26 cellular contexts compared by ENCODE assay signal in the genomic region with DNA sequence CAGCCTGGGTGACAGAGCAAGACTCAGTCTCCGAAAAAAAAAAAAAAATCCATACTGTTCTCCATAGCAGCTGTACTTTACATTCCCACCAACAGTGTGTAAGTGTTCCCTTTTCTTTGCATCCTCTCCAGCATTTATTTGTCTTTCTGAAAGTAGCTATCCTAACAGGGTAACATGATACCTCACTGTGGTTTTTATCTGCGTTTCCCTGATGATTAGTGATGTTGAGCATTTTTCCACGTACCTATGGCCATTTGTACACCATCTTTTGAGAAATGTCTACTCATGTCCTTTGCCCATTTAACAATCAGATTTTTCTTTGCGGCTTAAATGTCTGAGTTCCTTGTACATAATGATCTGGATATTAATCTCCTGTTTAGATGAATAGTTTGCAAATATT.
DNase-seq lines count a peak whose midpoint lies in the region; ATAC-seq and TF ChIP-seq lines count a peak whose summit lies in the region.
"Had no signal": no experiment of that assay in that cellular context is flagged by ENCODE, and none has a peak within 500 bp of the region (broad histone marks: within the 10 kb centered on the region; RNA-seq: fewer than 3 reads in every experiment).

No MANE protein-coding gene starts in this region.

- peaks cover 3% of the 10 kb centered on the region for H3K4me1 Mint-ChIP-seq in T-helper 2 cell treated with Interferon-gamma antibody and Interleukin-4, amounts not matched to agents 5 μg/mL and 100 μg/mL, for 36 hours (ENCODE audit: low read depth)
- H3K4me1 Mint-ChIP-seq: T-helper 17 cell had no signal

- H3K36me3 Mint-ChIP-seq in T-helper 2 cell treated with Interferon-gamma antibody and Interleukin-4, amounts not matched to agents 5 μg/mL and 100 μg/mL, for 36 hours (ENCODE audit: low read depth), result peaks cover 75% of the 10 kb centered on the region

- TF ChIP-seq CTCF in astrocyte of the spinal cord (IDR thresholded peaks at IDR 0.05; ENCODE audit: low read depth, low read length), result no peak

- no peak overlapping the region for H3K27ac Mint-ChIP-seq in T-helper 2 cell treated with Interferon-gamma antibody and Interleukin-4, amounts not matched to agents 5 μg/mL and 100 μg/mL, for 36 hours
- H3K27ac Mint-ChIP-seq: CD4-positive, alpha-beta memory T cell; IgD-negative memory B cell; T-helper 17 cell had no signal

- no peak overlapping the region for H3K4me3 ChIP-seq in astrocyte of the spinal cord (ENCODE audit: low read depth, low read length)
- H3K4me3 ChIP-seq: PC-9, SJCRH30 had no signal

- no peak for ATAC-seq in left cardiac atrium
- ATAC-seq: HCT116, Right ventricle myocardium inferior, SK-N-SH treated with all-trans-retinoic acid at 6 μM for 48 hours, T-helper 17 cell had no signal

- intact Hi-C loops in left cardiac atrium (cut with DNase I), result no loop called here

- DNase-seq in NCI-H345 (lab: John Stamatoyannopoulos, UW) (peak; percentile 30), NCI-H345 treated with DMSO at 0.1 percent for 48 hours (lab: John Stamatoyannopoulos, UW; ENCODE audit: unreplicated experiment) (no peak), HT1080 (ENCODE audit: low read depth) (peak; percentile 10), astrocyte of the spinal cord (ENCODE audit: low read depth, low spot score) (peak; percentile 12), non-pigmented ciliary epithelial cell (ENCODE audit: low read depth) (peak; percentile 6), left cardiac atrium (no peak), AML-193 (lab: John Stamatoyannopoulos, UW) (no peak)
- no peak for DNase-seq in T-helper 2 cell treated with Interferon-gamma antibody and Interleukin-4, amounts not matched to agents 5 μg/mL and 100 μg/mL, for 36 hours (ENCODE audit: low spot score)
- DNase-seq: C1 segment of cervical spinal cord; CD4-positive, alpha-beta memory T cell; COR-L47; DMS79; EL; GDM1; NCI-H1092; NCI-H1436; NCI-H187 treated with DMSO at 0.1 percent for 48 hours; NCI-H446 treated with DMSO at 0.1 percent for 48 hours; NCI-H774; PC-9; T-helper 17 cell had no signal

- no peaks in the 10 kb centered on the region for H3K27me3 Mint-ChIP-seq in T-helper 2 cell treated with Interferon-gamma antibody and Interleukin-4, amounts not matched to agents 5 μg/mL and 100 μg/mL, for 36 hours (ENCODE audit: low read depth)
- H3K27me3 Mint-ChIP-seq: CD4-positive, alpha-beta memory T cell; IgD-negative memory B cell; T-helper 17 cell had no signal

- peaks cover 69% of the 10 kb centered on the region for H3K9me3 Mint-ChIP-seq in T-helper 2 cell treated with Interferon-gamma antibody and Interleukin-4, amounts not matched to agents 5 μg/mL and 100 μg/mL, for 36 hours

- H3K4me3 Mint-ChIP-seq in T-helper 2 cell treated with Interferon-gamma antibody and Interleukin-4, amounts not matched to agents 5 μg/mL and 100 μg/mL, for 36 hours, result no peak overlapping the region
- H3K4me3 Mint-ChIP-seq: CD4-positive, alpha-beta memory T cell; IgD-negative memory B cell; T-helper 17 cell had no signal

- in situ Hi-C loops in astrocyte of the spinal cord (cut with HindIII; ENCODE audit: low sequenced_read_pairs), result no loop called here

Comparison
In these comparisons a context has a peak if more than half of its experiments do, and no peak if none do; other contexts are left out.
1. DNase-seq: peak in NCI-H345 (single experiment), HT1080 (single experiment), astrocyte of the spinal cord (single experiment) and non-pigmented ciliary epithelial cell (single experiment); none in NCI-H345 treated with DMSO at 0.1 percent for 48 hours (single experiment), left cardiac atrium (single experiment), AML-193 (0 of 2) and T-helper 2 cell treated with Interferon-gamma antibody and Interleukin-4, amounts not matched to agents 5 μg/mL and 100 μg/mL, for 36 hours (single experiment).